In the genomic region with DNA sequence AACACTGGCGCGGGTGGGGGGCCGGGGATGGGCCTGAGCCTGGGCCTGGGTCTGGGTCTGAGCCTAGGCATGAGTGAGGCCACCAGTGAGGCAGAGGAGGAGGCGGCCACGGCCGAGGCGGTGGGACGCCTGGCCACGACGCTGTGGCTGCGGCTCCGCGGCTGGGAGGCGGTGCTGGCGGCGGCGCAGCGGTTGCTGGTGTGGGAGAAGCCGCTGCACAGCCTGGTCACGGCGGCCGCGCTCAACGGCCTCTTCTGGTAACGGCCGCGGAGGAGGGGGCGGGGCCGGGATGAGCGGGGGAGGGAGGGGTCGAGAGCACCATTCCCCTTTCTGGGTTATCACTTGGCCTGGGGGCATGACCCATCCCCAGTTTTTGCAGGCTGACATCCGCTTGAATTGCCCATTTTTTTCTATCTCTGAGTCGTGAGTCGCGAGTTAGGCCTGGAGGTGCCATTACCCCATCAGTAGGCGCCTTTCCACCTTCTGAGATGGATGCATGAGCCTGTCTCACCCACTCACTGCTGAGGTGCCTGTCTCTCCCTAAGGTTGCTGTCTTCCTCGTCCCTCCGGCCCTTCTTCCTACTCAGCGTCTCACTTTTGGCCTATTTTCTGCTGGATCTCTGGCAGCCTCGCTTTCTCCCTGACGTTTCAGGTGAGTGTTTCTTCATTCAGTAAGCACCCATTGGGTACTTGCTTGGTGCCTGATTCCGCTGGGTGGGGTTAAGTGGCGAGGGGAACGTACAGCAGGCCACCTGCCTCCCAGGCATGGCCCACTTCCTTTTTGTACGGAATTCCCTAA, we compare ENCODE assay signal across 8 cellular contexts. TPM values are rescaled to one million over a fixed set of nuclear protein-coding genes. Genes with fewer than 3 reads are reported as not detected.
DNase-seq lines count a peak whose midpoint lies in the region; ATAC-seq and TF ChIP-seq lines count a peak whose summit lies in the region.

No MANE protein-coding gene starts in this region.

- peaks cover 39% of the 10 kb centered on the region for H3K79me2 ChIP-seq in PC-9 (ENCODE audit: low read depth)

- peak overlapping the region; percentile 95 for H3K4me3 ChIP-seq in PC-9
- peak overlapping the region; percentile 83 for H3K4me3 ChIP-seq in adipocyte (ENCODE audit: low read length)

- peak overlapping the region; percentile 83 for H3K4me2 ChIP-seq in PC-9

- no peak for TF ChIP-seq CTCF in PC-9 (conservative IDR thresholded peaks at IDR 0.05)

- peak; percentile 70 for DNase-seq in activated CD4-positive, CD25-positive, alpha-beta regulatory T cell treated with anti-CD3 and anti-CD28 coated beads, Interleukin-2, amount 50 U/mL, for 72 hours
- DNase-seq in activated CD4-positive, CD25-positive, alpha-beta regulatory T cell (lab: John Stamatoyannopoulos, UW): no peak
- DNase-seq in PC-9 (no peak), adipocyte (ENCODE audit: low read depth) (peak; percentile 69), left ventricle myocardium superior (peak; percentile 80), putamen (ENCODE audit: low spot score) (peak; percentile 30)

- POLR2A ChIA-PET in PC-9 (lab: Charles Lee; ENCODE audit: unreplicated experiment): no interaction called here

- intact Hi-C loops in PC-9 (cut with micrococcal nuclease; ENCODE audit: unreplicated experiment): loop anchor here (5.0 kb wide), 1 partner anchor 174 kb away; no protein-coding TSS in a partner anchor
- intact Hi-C loops in left ventricle myocardium superior (cut with micrococcal nuclease): no loop called here

- CTCF ChIA-PET in PC-9 (lab: Charles Lee): no interaction called here

- no peaks in the 10 kb centered on the region for H3K27me3 ChIP-seq in PC-9 (ENCODE audit: insufficient read depth, low read depth)
- no peaks in the 10 kb centered on the region for H3K27me3 ChIP-seq in adipocyte (replicated peaks; ENCODE audit: control insufficient read depth, insufficient read depth, low read length)

- H3K9me3 ChIP-seq in PC-9 (ENCODE audit: insufficient read depth, low read depth) (no peaks in the 10 kb centered on the region), adipocyte (ENCODE audit: control insufficient read depth, low read length) (no peaks in the 10 kb centered on the region)

- no peaks in the 10 kb centered on the region; the same call in 1 of the 2 replicates for H4K20me1 ChIP-seq in PC-9 (ENCODE audit: insufficient read depth)

- peak overlapping the region; percentile 77; the same call in 1 of the 2 replicates for H3K27ac ChIP-seq in PC-9

- H3K9ac ChIP-seq in adipocyte (ENCODE audit: low read length): peak overlapping the region; percentile 99

- TSS peak; percentile 22 for BruUV-seq in PC-9 (replicated peaks; lab: Mats Ljungman, UMichigan)

- ATAC-seq in HG02938 (IDR thresholded peaks at IDR 0.05; ENCODE audit: unreplicated experiment): peak; percentile 7
- peak; percentile 6 for ATAC-seq in left ventricle myocardium superior
- no peak for ATAC-seq in HG02973 (IDR thresholded peaks at IDR 0.05; ENCODE audit: unreplicated experiment)

- H3K36me3 ChIP-seq in PC-9 (ENCODE audit: low read depth) (peaks cover 21% of the 10 kb centered on the region; the same call in 1 of the 2 replicates), adipocyte (ENCODE audit: control insufficient read depth, insufficient read depth, low read length, severe bottlenecking) (peaks cover 52% of the 10 kb centered on the region)

- H3K4me1 ChIP-seq in PC-9 (replicated peaks; ENCODE audit: insufficient read depth): peaks cover 19% of the 10 kb centered on the region
- H3K4me1 ChIP-seq in adipocyte (ENCODE audit: control insufficient read depth, insufficient read depth, low read length): peaks cover 36% of the 10 kb centered on the region

- peak overlapping the region; percentile 82 for H2AFZ ChIP-seq in PC-9

- H3K9me2 ChIP-seq in PC-9 (ENCODE audit: insufficient read depth): no peaks in the 10 kb centered on the region

- H3F3A ChIP-seq in PC-9 (ENCODE audit: insufficient read depth, low read depth): peaks cover 18% of the 10 kb centered on the region

RNA-seq across cellular contexts. Expression of a gene that starts 0.5 kb away (rescaled TPM):
- total RNA-seq in PC-9 (2021) (77.0 and 84.4 TPM in 2 replicates), left ventricle myocardium superior (41.1 TPM)

RNA-seq across cellular contexts. Expression of a gene that starts 1.9 kb away (rescaled TPM):
- total RNA-seq in PC-9 (2021): 36.5 and 37.1 TPM in 2 replicates
- total RNA-seq in left ventricle myocardium superior: 65.0 TPM

RNA-seq across cellular contexts. Expression of a gene that starts 8.7 kb away (rescaled TPM):
- total RNA-seq in PC-9 (2021) (7.1 and 7.9 TPM in 2 replicates), left ventricle myocardium superior (0.37 TPM)

RNA-seq across cellular contexts. Expression of a gene that starts 18.0 kb away (rescaled TPM):
- total RNA-seq in PC-9 (2021): 9.8 and 11.2 TPM in 2 replicates
- total RNA-seq in left ventricle myocardium superior: 7.0 TPM

RNA-seq across cellular contexts. Expression of a gene that starts 28.0 kb away (rescaled TPM):
- 24.6 and 39.4 TPM in 2 replicates for total RNA-seq in PC-9 (2021)
- total RNA-seq in left ventricle myocardium superior: 20.3 TPM

Comparison
In these comparisons a context has a peak if more than half of its experiments do, and no peak if none do; other contexts are left out.
1. DNase-seq: peak in activated CD4-positive, CD25-positive, alpha-beta regulatory T cell treated with anti-CD3 and anti-CD28 coated beads, Interleukin-2, amount 50 U/mL, for 72 hours (single experiment), adipocyte (single experiment), left ventricle myocardium superior (single experiment) and putamen (single experiment); none in activated CD4-positive, CD25-positive, alpha-beta regulatory T cell (0 of 4) and PC-9 (0 of 2).